12 cellular contexts compared by ENCODE assay signal in the genomic region with DNA sequence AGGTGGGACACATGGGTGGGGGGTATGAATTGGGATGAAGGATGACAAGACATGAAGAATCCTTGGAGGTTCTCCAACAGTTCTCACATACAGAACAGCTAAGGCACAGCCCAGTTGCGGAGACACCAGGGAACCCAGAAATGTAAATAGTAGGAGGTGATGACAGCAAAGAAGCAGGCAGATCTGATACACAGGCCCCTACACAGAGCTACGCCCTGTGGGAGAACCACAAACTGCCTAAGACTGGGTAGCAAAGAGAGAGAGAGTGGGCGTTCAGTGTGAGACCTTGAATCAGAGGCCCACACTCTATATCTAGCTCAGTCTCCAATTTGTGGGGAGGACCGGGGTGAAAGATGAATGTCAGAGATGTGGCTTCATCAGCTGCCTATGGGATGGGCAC. TPM values are rescaled to one million over a fixed set of nuclear protein-coding genes. Genes with fewer than 3 reads are reported as not detected.
DNase-seq lines count a peak whose midpoint lies in the region; ATAC-seq and TF ChIP-seq lines count a peak whose summit lies in the region.
"Had no signal": no experiment of that assay in that cellular context is flagged by ENCODE, and none has a peak within 500 bp of the region (broad histone marks: within the 10 kb centered on the region; RNA-seq: fewer than 3 reads in every experiment).

No MANE protein-coding gene starts in this region.

- peak overlapping the region; percentile 78 for H3K27ac ChIP-seq in AG04450 (ENCODE audit: low read depth, low read length)
- no peak overlapping the region for H3K27ac ChIP-seq in effector memory CD4-positive, alpha-beta T cell (ENCODE audit: insufficient read depth, low read length, poor library complexity, severe bottlenecking)
- H3K27ac ChIP-seq: BLaER1, coronary artery had no signal

- CTCF ChIA-PET in AG04450 (lab: Charles Lee) = interaction anchor here (1.4 to 11.0 kb wide), 3 partner anchors 9 to 293 kb away, joined by 4 to 173 read pairs (median 107); a partner anchor contains a TSS

- no peaks in the 10 kb centered on the region for H3K9me3 Mint-ChIP-seq in activated naive CD4-positive, alpha-beta T cell treated with anti-CD3 and anti-CD28 coated beads, Interleukin-2, amount 50 U/mL, for 72 hours
- H3K9me3 Mint-ChIP-seq: activated naive CD8-positive, alpha-beta T cell treated with anti-CD3 and anti-CD28 coated beads, Interleukin-2, amount 10 ng/mL, durations not matched to agents 7 days and 5 days had no signal

- H3K4me3 ChIP-seq in AG04450 (ENCODE audit: low read depth, low read length) (no peak overlapping the region), skeletal muscle cell (ENCODE audit: low read depth, low read length) (no peak overlapping the region)
- no peak overlapping the region for H3K4me3 ChIP-seq in effector memory CD4-positive, alpha-beta T cell (ENCODE audit: insufficient read depth, low read depth, low read length, poor library complexity, severe bottlenecking)
- H3K4me3 ChIP-seq: BLaER1, coronary artery had no signal

- H3K36me3 ChIP-seq in effector memory CD4-positive, alpha-beta T cell (ENCODE audit: control insufficient read depth, insufficient read depth, low read length) = no peaks in the 10 kb centered on the region
- H3K36me3 ChIP-seq: BLaER1 had no signal

- no peak for TF ChIP-seq CTCF in AG04450 (IDR thresholded peaks at IDR 0.05; ENCODE audit: low read depth, low read length)
- no peak for TF ChIP-seq CTCF in GM20000 (IDR thresholded peaks at IDR 0.05; ENCODE audit: extremely low read depth, missing control alignments)

- in situ Hi-C loops in KBM-7 (cut with MboI; ENCODE audit: low pct_unique_long_range_greater_than_20kb, low sequenced_read_pairs) = no loop called here

- POLR2A ChIA-PET in AG04450 (lab: Yijun Ruan, JAX) = interaction anchor here (0.6 to 2.1 kb wide), 7 partner anchors 9 to 256 kb away, joined by 3 to 11 read pairs (median 4); a partner anchor contains a TSS

- no peaks in the 10 kb centered on the region for H3K36me3 Mint-ChIP-seq in activated naive CD4-positive, alpha-beta T cell treated with anti-CD3 and anti-CD28 coated beads, Interleukin-2, amount 50 U/mL, for 72 hours
- H3K36me3 Mint-ChIP-seq: activated naive CD8-positive, alpha-beta T cell treated with anti-CD3 and anti-CD28 coated beads, Interleukin-2, amount 10 ng/mL, durations not matched to agents 7 days and 5 days had no signal

- peak overlapping the region; percentile 75 to 87 for H3K27ac Mint-ChIP-seq in activated naive CD4-positive, alpha-beta T cell treated with anti-CD3 and anti-CD28 coated beads, Interleukin-2, amount 50 U/mL, for 72 hours
- H3K27ac Mint-ChIP-seq: activated naive CD8-positive, alpha-beta T cell treated with anti-CD3 and anti-CD28 coated beads, Interleukin-2, amount 10 ng/mL, durations not matched to agents 7 days and 5 days had no signal

- ATAC-seq in activated naive CD4-positive, alpha-beta T cell treated with anti-CD3 and anti-CD28 coated beads, Interleukin-2, amount 50 U/mL, for 72 hours = peak; percentile 80 to 84

- peaks cover 4% of the 10 kb centered on the region for H3K4me1 ChIP-seq in effector memory CD4-positive, alpha-beta T cell (ENCODE audit: control insufficient read depth, insufficient read depth, low read length, poor library complexity, severe bottlenecking)

- DNase-seq in AG04450 (ENCODE audit: low read depth, low spot score) (no peak), GM20000 (ENCODE audit: low spot score) (peak; percentile 25), skeletal muscle cell (ENCODE audit: low read depth) (peak; percentile 80), KBM-7 (no peak), D341Med (ENCODE audit: low spot score) (no peak), SIG-M5 (lab: John Stamatoyannopoulos, UW) (no peak)
- peak in 1 of 2 donors; percentile 26 for DNase-seq in activated naive CD4-positive, alpha-beta T cell treated with anti-CD3 and anti-CD28 coated beads, Interleukin-2, amount 50 U/mL, for 72 hours (ENCODE audit: low spot score in 2 of 2)
- no peak for DNase-seq in effector memory CD4-positive, alpha-beta T cell
- DNase-seq: activated naive CD8-positive, alpha-beta T cell treated with anti-CD3 and anti-CD28 coated beads, Interleukin-2, amount 10 ng/mL, durations not matched to agents 7 days and 5 days; NCI-H226 had no signal

- no peaks in the 10 kb centered on the region for H3K9me3 ChIP-seq in AG04450 (ENCODE audit: control insufficient read depth, insufficient read depth, low read length)
- H3K9me3 ChIP-seq in effector memory CD4-positive, alpha-beta T cell (ENCODE audit: control insufficient read depth, low read length) = no peaks in the 10 kb centered on the region
- H3K9me3 ChIP-seq: BLaER1 had no signal

- H3K27me3 ChIP-seq in AG04450 (ENCODE audit: control insufficient read depth, insufficient read depth, low read length) = no peaks in the 10 kb centered on the region
- no peaks in the 10 kb centered on the region for H3K27me3 ChIP-seq in effector memory CD4-positive, alpha-beta T cell (replicated peaks; ENCODE audit: control insufficient read depth, insufficient read depth, low read length, poor library complexity, severe bottlenecking)
- H3K27me3 ChIP-seq: BLaER1 had no signal

RNA-seq across cellular contexts. Expression of a gene that starts 9.5 kb away (rescaled TPM):
- polyA plus RNA-seq in AG04450 (2011; rRNA removed) = 130 and 152 TPM in 2 replicates
- polyA minus RNA-seq in AG04450 (2011; rRNA and poly(A)+ RNA removed) = 153 and 216 TPM in 2 replicates
- total RNA-seq in activated naive CD4-positive, alpha-beta T cell treated with anti-CD3 and anti-CD28 coated beads, Interleukin-2, amount 50 U/mL, for 72 hours = 10 to 100 TPM; 34.8 to 41.4 TPM

RNA-seq across cellular contexts. Expression of a gene that starts 22.9 kb away (rescaled TPM):
- 7.0 and 8.4 TPM in 2 replicates for polyA plus RNA-seq in AG04450 (2011; rRNA removed)
- polyA minus RNA-seq in AG04450 (2011; rRNA and poly(A)+ RNA removed) = 8.9 and 12.0 TPM in 2 replicates
- 10 to 100 TPM in 1 of 2 donors, 1 to 10 TPM in 1; 7.9 to 10.7 TPM for total RNA-seq in activated naive CD4-positive, alpha-beta T cell treated with anti-CD3 and anti-CD28 coated beads, Interleukin-2, amount 50 U/mL, for 72 hours

Comparison
In these comparisons a context has a peak if more than half of its experiments do, and no peak if none do; other contexts are left out.
1. DNase-seq: peak in GM20000 (single experiment) and skeletal muscle cell (single experiment); none in AG04450 (single experiment), KBM-7 (single experiment), effector memory CD4-positive, alpha-beta T cell (0 of 3), D341Med (single experiment) and SIG-M5 (single experiment).